Comparison of ENCODE assay signal across 8 cellular contexts in the genomic region with DNA sequence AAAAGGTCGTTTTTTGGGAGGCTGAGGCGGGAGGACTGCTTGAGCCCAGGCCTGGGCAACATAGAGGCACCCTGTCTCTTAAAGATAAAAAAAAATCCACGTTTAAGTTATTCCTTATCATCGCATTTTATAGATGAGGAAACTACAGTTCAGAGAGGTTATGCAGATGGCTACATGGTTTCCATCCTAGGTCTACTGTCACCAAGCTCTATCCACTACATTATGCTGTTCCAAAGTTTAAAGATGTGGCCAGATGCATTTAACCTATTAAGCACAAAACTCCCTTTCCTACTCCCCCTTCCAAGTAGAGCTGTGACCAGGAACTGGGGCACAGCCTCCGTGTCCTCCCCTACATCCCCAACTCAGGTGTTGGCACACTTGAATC. TPM values are rescaled to one million over a fixed set of nuclear protein-coding genes. Genes with fewer than 3 reads are reported as not detected.
DNase-seq lines count a peak whose midpoint lies in the region; ATAC-seq, FAIRE-seq and TF ChIP-seq lines count a peak whose summit lies in the region.

No MANE protein-coding gene starts in this region.

- no peaks in the 10 kb centered on the region for H3K27me3 ChIP-seq in ACC112 (ENCODE audit: insufficient read depth, low read length)
- no peaks in the 10 kb centered on the region for H3K27me3 ChIP-seq in IMR-90 (ENCODE audit: control insufficient read depth, insufficient read depth, low read length)
- H3K27me3 ChIP-seq in naive thymus-derived CD4-positive, alpha-beta T cell (ENCODE audit: control insufficient read depth in 2 of 2, insufficient read depth in 2 of 2, low read length in 2 of 2), result no peaks in the 10 kb centered on the region

- H3K36me3 Mint-ChIP-seq in naive thymus-derived CD4-positive, alpha-beta T cell, result peaks cover 0 to 11% (median 0%) of the 10 kb centered on the region in 5 donors

- peaks cover 86% of the 10 kb centered on the region for H3K79me2 ChIP-seq in ACC112 (ENCODE audit: control insufficient read depth, insufficient read depth, low read length, unreplicated experiment)

- no peak overlapping the region for H3K27ac ChIP-seq in ACC112 (ENCODE audit: low read depth, low read length)
- H3K27ac ChIP-seq in IMR-90 (ENCODE audit: insufficient read depth, low read length), result no peak overlapping the region
- no peak overlapping the region for H3K27ac ChIP-seq in naive thymus-derived CD4-positive, alpha-beta T cell (ENCODE audit: low read depth, low read length)

- peak overlapping the region; percentile 24; the same call in 1 of the 2 replicates for H3K4ac ChIP-seq in IMR-90 (ENCODE audit: low read depth, low read length)

- no peak overlapping the region for H2BK20ac ChIP-seq in IMR-90 (ENCODE audit: low read depth, low read length)

- no peak overlapping the region for H2BK120ac ChIP-seq in IMR-90 (ENCODE audit: low read depth, low read length)

- no peaks in the 10 kb centered on the region for H3K36me3 ChIP-seq in ACC112 (ENCODE audit: insufficient read depth, low read length)
- H3K36me3 ChIP-seq in IMR-90 (ENCODE audit: control insufficient read depth, insufficient read depth, low read length), result peaks cover 2% of the 10 kb centered on the region; the same call in 1 of the 2 replicates
- H3K36me3 ChIP-seq in naive thymus-derived CD4-positive, alpha-beta T cell (ENCODE audit: control insufficient read depth in 2 of 3, insufficient read depth in 3 of 3, low read length in 3 of 3), result peaks cover 0 to 4% (median 0%) of the 10 kb centered on the region in 3 experiments

- H4K91ac ChIP-seq in IMR-90 (ENCODE audit: insufficient read depth, low read depth, low read length), result no peak overlapping the region

- DNase-seq in IMR-90 (no peak), choroid plexus epithelial cell (ENCODE audit: low read depth) (no peak), OCI-M2 (lab: John Stamatoyannopoulos, UW; ENCODE audit: unreplicated experiment) (no peak), GM12892 (ENCODE audit: insufficient read length) (no peak), activated gamma-delta T cell treated with Interleukin-2 at 50 U/mL for 16 hours (no peak)
- no peak for DNase-seq in naive thymus-derived CD4-positive, alpha-beta T cell
- no peak for DNase-seq in activated CD8-positive, alpha-beta memory T cell treated with anti-CD3 and anti-CD28 coated beads for 24 hours

- no peaks in the 10 kb centered on the region for H3K9me3 Mint-ChIP-seq in naive thymus-derived CD4-positive, alpha-beta T cell

- no peak overlapping the region for H2BK5ac ChIP-seq in IMR-90 (ENCODE audit: low read depth, low read length, poor library complexity, severe bottlenecking)

- no peak overlapping the region for H4K8ac ChIP-seq in IMR-90 (ENCODE audit: low read depth in 2 of 2, low read length in 2 of 2)

- dilution Hi-C loops in IMR-90 (cut with HindIII; ENCODE audit: low sequenced_read_pairs, unreplicated experiment), result no loop called here

- no peak overlapping the region for H2AFZ ChIP-seq in ACC112 (ENCODE audit: low read length, unreplicated experiment)
- no peak overlapping the region for H2AFZ ChIP-seq in IMR-90 (replicated peaks; ENCODE audit: low read length, poor library complexity)

- in situ Hi-C loops in IMR-90 (cut with MboI; ENCODE audit: low sequenced_read_pairs), result no loop called here

- H2BK15ac ChIP-seq in IMR-90 (ENCODE audit: low read depth, low read length), result no peak overlapping the region

- TF ChIP-seq POLR2A in IMR-90 (IDR thresholded peaks at IDR 0.05; ENCODE audit: low read depth, low read length) (no peak), GM12892 (IDR thresholded peaks at IDR 0.05; ENCODE audit: low read depth, low read length) (no peak)

- WGBS in IMR-90 (ENCODE audit: extremely low coverage in 2 of 2, insufficient read length in 1 of 2), 2 experiments, result no CpG with 5 or more reads among the region's 5 CpGs

- BruUV-seq in IMR-90 (replicated peaks; lab: Mats Ljungman, UMichigan), result no TSS peak

- ATAC-seq in IMR-90 (ENCODE audit: low read depth), result no peak
- no peak for ATAC-seq in naive thymus-derived CD4-positive, alpha-beta T cell

- H3K9me1 ChIP-seq in IMR-90 (ENCODE audit: insufficient read depth, low read length), result peaks cover 9% of the 10 kb centered on the region

- H3K14ac ChIP-seq in IMR-90 (replicated peaks; ENCODE audit: low read depth, low read length), result no peak overlapping the region

- peak overlapping the region; percentile 56 for H3K9ac ChIP-seq in IMR-90 (ENCODE audit: low read depth, low read length)

- TF ChIP-seq CTCF in IMR-90 (conservative IDR thresholded peaks at IDR 0.05; ENCODE audit: low read depth, low read length) (no peak), choroid plexus epithelial cell (conservative IDR thresholded peaks at IDR 0.05; ENCODE audit: low read depth, low read length) (no peak)

- H3K23ac ChIP-seq in IMR-90 (ENCODE audit: low read depth, low read length), result peak overlapping the region; percentile 10

- peaks cover 46 to 76% (median 69%) of the 10 kb centered on the region in 7 donors for H3K4me1 Mint-ChIP-seq in naive thymus-derived CD4-positive, alpha-beta T cell

- no peak overlapping the region; the same call in 1 of the 2 replicates for H3K56ac ChIP-seq in IMR-90 (ENCODE audit: extremely low read depth, insufficient read depth, low read length)

- H2AK9ac ChIP-seq in IMR-90 (replicated peaks; ENCODE audit: low read depth, low read length, poor library complexity), result peak overlapping the region; percentile 1

- H4K20me1 ChIP-seq in IMR-90 (ENCODE audit: insufficient read depth, low read length), result peaks cover 55% of the 10 kb centered on the region

- TF ChIP-seq RAD21 in IMR-90 (IDR thresholded peaks at IDR 0.05; ENCODE audit: low read length), result no peak

- peak overlapping the region; percentile 96 for H3K4me2 ChIP-seq in IMR-90 (ENCODE audit: low read depth, low read length)

- no peak for FAIRE-seq in GM12892 (lab: Jason Lieb, UNC)

- H3K27me3 Mint-ChIP-seq in naive thymus-derived CD4-positive, alpha-beta T cell, result no peaks in the 10 kb centered on the region

- H3K79me1 ChIP-seq in IMR-90 (ENCODE audit: low read depth in 1 of 2, low read length in 2 of 2), result peaks cover 23 to 57% of the 10 kb centered on the region in 2 experiments

- intact Hi-C loops in IMR-90 (cut with micrococcal nuclease), result no loop called here
- intact Hi-C loops in naive thymus-derived CD4-positive, alpha-beta T cell (cut with micrococcal nuclease), result no loop called here

- peaks cover 22% of the 10 kb centered on the region for H3K4me1 ChIP-seq in ACC112 (ENCODE audit: control insufficient read depth, insufficient read depth, low read length, unreplicated experiment)
- H3K4me1 ChIP-seq in IMR-90 (ENCODE audit: control insufficient read depth, insufficient read depth, low read length), result peaks cover 6% of the 10 kb centered on the region
- peaks cover 21 to 27% of the 10 kb centered on the region in 2 donors for H3K4me1 ChIP-seq in naive thymus-derived CD4-positive, alpha-beta T cell (ENCODE audit: control insufficient read depth in 2 of 2, insufficient read depth in 2 of 2, low read length in 2 of 2)

- H3K18ac ChIP-seq in IMR-90 (ENCODE audit: low read depth, low read length), result no peak overlapping the region

- CTCF ChIA-PET in IMR-90 (lab: Yijun Ruan, JAX), result interaction anchor here (0.6 to 1.4 kb wide), 2 partner anchors 42 to 66 kb away, joined by 3 to 5 read pairs; partner anchors contain the start of gene ABCB10
- CTCF ChIA-PET in naive thymus-derived CD4-positive, alpha-beta T cell (lab: Charles Lee), result interaction anchor here (0.9 to 1.1 kb wide), 3 partner anchors 65 to 366 kb away, joined by 3 to 5 read pairs (median 3); partner anchors contain the start of gene ABCB10

- peak overlapping the region; percentile 74 to 98 (median 93) for H3K27ac Mint-ChIP-seq in naive thymus-derived CD4-positive, alpha-beta T cell

- POLR2A ChIA-PET in IMR-90 (lab: Charles Lee; ENCODE audit: unreplicated experiment), result no interaction called here
- POLR2A ChIA-PET in naive thymus-derived CD4-positive, alpha-beta T cell (lab: Charles Lee), result interaction anchor here (0.6 to 6.6 kb wide), 2 partner anchors 66 to 292 kb away, joined by 3 to 49 read pairs; partner anchors contain the start of gene ABCB10

- H3K4me3 ChIP-seq in ACC112 (ENCODE audit: low read depth, low read length) (peak overlapping the region; percentile 98), IMR-90 (ENCODE audit: insufficient read depth, low read depth, low read length) (peak overlapping the region; percentile 84), choroid plexus epithelial cell (ENCODE audit: low read depth, low read length) (peak overlapping the region; percentile 94)
- peak overlapping the region; percentile 93 for H3K4me3 ChIP-seq in naive thymus-derived CD4-positive, alpha-beta T cell (ENCODE audit: low read length)

- no peak overlapping the region for H4K5ac ChIP-seq in IMR-90 (ENCODE audit: low read depth, low read length)

- H3K9me3 ChIP-seq in IMR-90 (ENCODE audit: control insufficient read depth, insufficient read depth, low read length), result no peaks in the 10 kb centered on the region
- H3K9me3 ChIP-seq in naive thymus-derived CD4-positive, alpha-beta T cell (ENCODE audit: control insufficient read depth in 2 of 3, low read length in 3 of 3), result no peaks in the 10 kb centered on the region

- H2AK5ac ChIP-seq in IMR-90 (ENCODE audit: low read depth, low read length), result 0 out of 2 replicates have a peak overlapping the region, but pooled peaks have one; percentile 5

- peak overlapping the region; percentile 90 to 99 (median 97) for H3K4me3 Mint-ChIP-seq in naive thymus-derived CD4-positive, alpha-beta T cell

TF ChIP-seq in IMR-90, 13 proteins besides CTCF, POLR2A, EP300 and RAD21 (continues in another document):
- TF ChIP-seq BHLHE40 (IDR thresholded peaks at IDR 0.05; ENCODE audit: low read depth, low read length) (no peak), CHD1 (IDR thresholded peaks at IDR 0.05; ENCODE audit: low read depth, low read length) (no peak), SMC3 (IDR thresholded peaks at IDR 0.05; ENCODE audit: low read depth, low read length) (no peak), MAFK (IDR thresholded peaks at IDR 0.05; ENCODE audit: low read depth, low read length) (no peak), CEBPB (IDR thresholded peaks at IDR 0.05; ENCODE audit: low read depth, low read length) (no peak)

RNA-seq across cellular contexts. Expression of gene TAF5L, which starts 1.4 kb away (rescaled TPM):
- 15.8 and 17.9 TPM in 2 replicates for total RNA-seq in IMR-90 (2012; rRNA removed)
- 16.8 and 18.6 TPM in 2 replicates for polyA plus RNA-seq in IMR-90 (2012; rRNA removed)
- 11.7 and 13.4 TPM in 2 replicates for polyA plus RNA-seq in IMR-90 (2012; cell fraction: cytosol; rRNA removed)
- 16.8 and 35.7 TPM in 2 replicates for polyA plus RNA-seq in IMR-90 (2012; cell fraction: nucleus; rRNA removed; ENCODE audit: low replicate concordance)
- 10 to 100 TPM; 17.3 to 27.2 (median 19.8) TPM for total RNA-seq in naive thymus-derived CD4-positive, alpha-beta T cell
- 1 to 10 TPM; 4.7 to 6.8 TPM for polyA plus RNA-seq in naive thymus-derived CD4-positive, alpha-beta T cell
- 16.7 TPM for polyA plus RNA-seq in GM12892 (2012; ENCODE audit: missing spikeins)

RNA-seq across cellular contexts. Expression of gene URB2, which starts 1.5 kb away (rescaled TPM):
- 12.8 and 15.4 TPM in 2 replicates for total RNA-seq in IMR-90 (2012; rRNA removed)
- 5.9 and 6.3 TPM in 2 replicates for polyA plus RNA-seq in IMR-90 (2012; rRNA removed)
- 3.8 and 4.5 TPM in 2 replicates for polyA plus RNA-seq in IMR-90 (2012; cell fraction: cytosol; rRNA removed)
- 5.1 and 10.3 TPM in 2 replicates for polyA plus RNA-seq in IMR-90 (2012; cell fraction: nucleus; rRNA removed; ENCODE audit: low replicate concordance)
- 10 to 100 TPM in 4 of 5 experiments, 1 to 10 TPM in 1; 6.2 to 18.2 (median 11.0) TPM for total RNA-seq in naive thymus-derived CD4-positive, alpha-beta T cell
- 1 to 10 TPM; 5.6 to 8.2 TPM for polyA plus RNA-seq in naive thymus-derived CD4-positive, alpha-beta T cell
- polyA plus RNA-seq in GM12892 (2012; ENCODE audit: missing spikeins), result 6.7 TPM
